In the genomic region with DNA sequence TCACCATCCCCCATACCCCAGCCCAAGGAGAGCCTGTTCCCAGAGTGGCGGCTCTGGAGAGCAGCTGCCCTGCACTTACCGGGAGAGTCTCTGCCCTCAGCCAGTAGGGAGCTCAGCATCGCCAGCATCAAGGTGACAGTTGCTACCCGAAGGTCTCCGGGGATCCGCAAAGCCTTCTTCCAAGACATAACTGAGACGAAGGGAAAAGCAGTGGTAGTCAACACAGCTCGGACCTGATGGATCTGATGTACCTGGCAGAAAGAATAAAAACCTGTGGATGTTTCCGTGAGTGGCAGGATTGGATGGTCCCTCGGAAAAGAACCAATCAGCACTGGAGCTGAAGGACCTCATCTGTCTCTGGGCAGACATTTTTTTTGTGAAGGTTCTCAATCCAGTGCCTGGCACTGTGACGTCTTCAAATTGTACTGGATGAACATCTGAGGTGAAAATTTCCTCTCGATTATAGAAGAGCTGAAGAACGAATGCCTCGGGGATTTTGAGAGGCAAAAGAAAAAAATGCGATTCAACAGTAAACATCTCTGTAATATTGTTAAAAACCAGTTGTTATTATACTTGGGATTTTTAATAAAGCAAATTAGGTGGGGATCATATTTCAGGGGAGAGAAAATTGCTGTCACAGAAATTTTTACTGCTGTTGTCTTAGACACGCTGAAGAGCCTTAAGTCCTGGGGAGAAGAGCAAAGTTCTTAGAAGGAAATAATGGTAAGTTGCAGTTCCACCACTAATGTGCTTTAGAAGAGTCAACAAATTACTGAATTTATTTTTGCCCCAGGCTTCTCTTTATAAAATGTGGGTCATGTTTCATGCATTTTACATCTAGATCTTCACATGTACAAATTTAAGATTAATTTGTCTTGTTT, we compare ENCODE assay signal across 8 cellular contexts. TPM values are rescaled to one million over a fixed set of nuclear protein-coding genes. Genes with fewer than 3 reads are reported as not detected.
DNase-seq lines count a peak whose midpoint lies in the region; ATAC-seq and TF ChIP-seq lines count a peak whose summit lies in the region.

HLA-DQB1 (minus strand) TSS at position 238 of the 881 bp plus-strand sequence; CDS start at position 188, 50 bp downstream.

- H3K9ac ChIP-seq in HCT116 (ENCODE audit: low read length): peak within 1 kb of the TSS; percentile 23; the same call in 1 of the 2 replicates
- H3K9ac ChIP-seq in trophoblast cell (ENCODE audit: low read length): no peak within 1 kb of the TSS

- WGBS in trophoblast cell (ENCODE audit: extremely low coverage, insufficient coverage, insufficient read length): no CpG with 5 or more reads among the region's 16 CpGs

- no peak within 1 kb of the TSS for H3K27ac ChIP-seq in HCT116 (ENCODE audit: low read depth, low read length)
- H3K27ac ChIP-seq in trophoblast cell (ENCODE audit: low read depth, low read length): no peak within 1 kb of the TSS

- H3K36me3 ChIP-seq in HCT116 (ENCODE audit: control insufficient read depth in 1 of 2, insufficient read depth in 2 of 2, low read length in 2 of 2) (no peaks in the 10 kb centered on the region), trophoblast cell (ENCODE audit: control insufficient read depth in 1 of 2, insufficient read depth in 2 of 2, low read length in 2 of 2) (no peaks in the 10 kb centered on the region)

- no peaks in the 10 kb centered on the region for H3K4me1 ChIP-seq in HCT116 (ENCODE audit: control insufficient read depth in 1 of 2, insufficient read depth in 2 of 2, low read length in 2 of 2)
- no peaks in the 10 kb centered on the region for H3K4me1 ChIP-seq in trophoblast cell (ENCODE audit: control insufficient read depth in 1 of 2, insufficient read depth in 2 of 2, low read length in 2 of 2)

- peaks cover 33% of the 10 kb centered on the region for H3K27me3 Mint-ChIP-seq in activated T-cell treated with anti-CD3 and anti-CD28 coated beads, Interleukin-2, amount 50 U/mL, for 24 hours

- no peaks in the 10 kb centered on the region for H3K79me1 ChIP-seq in trophoblast cell (ENCODE audit: low read length)

- no peak within 1 kb of the TSS for H2AK5ac ChIP-seq in trophoblast cell (ENCODE audit: low read length)

- H2BK12ac ChIP-seq in trophoblast cell (ENCODE audit: low read length): no peak within 1 kb of the TSS

- H2AFZ ChIP-seq in HCT116 (ENCODE audit: low read depth, low read length, poor library complexity, severe bottlenecking) (no peak within 1 kb of the TSS), trophoblast cell (ENCODE audit: insufficient read depth, low read length, poor library complexity) (no peak within 1 kb of the TSS)

- H3K27ac Mint-ChIP-seq in activated T-cell treated with anti-CD3 and anti-CD28 coated beads, Interleukin-2, amount 50 U/mL, for 24 hours: peak within 1 kb of the TSS; percentile 67

- H2BK120ac ChIP-seq in trophoblast cell (ENCODE audit: insufficient read depth, low read length, poor library complexity): no peak within 1 kb of the TSS

- H3K4me1 Mint-ChIP-seq in activated T-cell treated with anti-CD3 and anti-CD28 coated beads, Interleukin-2, amount 50 U/mL, for 24 hours (ENCODE audit: low read depth): peaks cover 52% of the 10 kb centered on the region

- no peak within 1 kb of the TSS for H3K18ac ChIP-seq in trophoblast cell (ENCODE audit: low read length)

- POLR2A ChIA-PET in HCT116 (lab: Charles Lee): no interaction called here

- H3K36me3 Mint-ChIP-seq in activated T-cell treated with anti-CD3 and anti-CD28 coated beads, Interleukin-2, amount 50 U/mL, for 24 hours (ENCODE audit: low read depth): no peaks in the 10 kb centered on the region

- RAD21 ChIA-PET in HCT116 (lab: Charles Lee; ENCODE audit: low non-redundant PET in 1 of 2, low total read pairs in 2 of 2, uncharacterized antibody in 2 of 2, unreplicated experiment in 2 of 2): no interaction called here

- BruUV-seq in HCT116 (replicated peaks; lab: Mats Ljungman, UMichigan): no TSS peak

- H3K4me3 ChIP-seq in HCT116 (replicated peaks in 1 of 2; ENCODE audit: low read depth in 1 of 2, low read length in 2 of 2) (peak within 1 kb of the TSS; percentile 37 to 52), trophoblast cell (ENCODE audit: low read depth, low read length) (no peak within 1 kb of the TSS)

- no peak for TF ChIP-seq CTCF in HCT116 (IDR thresholded peaks at IDR 0.05 in 2 of 3, conservative IDR thresholded peaks at IDR 0.05 in 1 of 3; ENCODE audit: borderline replicate concordance in 1 of 3, insufficient read depth in 1 of 3, low read depth in 2 of 3, low read length in 2 of 3)

- peak; percentile 99 for ATAC-seq in HCT116

- no peaks in the 10 kb centered on the region for H4K20me1 ChIP-seq in HCT116 (ENCODE audit: insufficient read depth)

- H2BK5ac ChIP-seq in trophoblast cell (ENCODE audit: low read depth, low read length, poor library complexity): no peak within 1 kb of the TSS

- H3K79me2 ChIP-seq in HCT116 (ENCODE audit: insufficient read depth, low read length): no peaks in the 10 kb centered on the region
- no peaks in the 10 kb centered on the region for H3K79me2 ChIP-seq in trophoblast cell (ENCODE audit: control insufficient read depth, insufficient read depth, low read length, poor library complexity)

- no peak within 1 kb of the TSS for H3K14ac ChIP-seq in trophoblast cell (ENCODE audit: low read length)

- H3K9me3 ChIP-seq in HCT116 (ENCODE audit: control insufficient read depth in 1 of 2, insufficient read depth in 1 of 2, low read depth in 1 of 2, low read length in 2 of 2) (no peaks in the 10 kb centered on the region), trophoblast cell (ENCODE audit: insufficient read depth, low read depth, low read length) (no peaks in the 10 kb centered on the region)

- H3K4me3 Mint-ChIP-seq in activated T-cell treated with anti-CD3 and anti-CD28 coated beads, Interleukin-2, amount 50 U/mL, for 24 hours: peak within 1 kb of the TSS; percentile 78

- no peak within 1 kb of the TSS for H4K8ac ChIP-seq in trophoblast cell (ENCODE audit: low read depth, low read length)

- H4K91ac ChIP-seq in trophoblast cell (ENCODE audit: low read depth, low read length): no peak within 1 kb of the TSS

- peak within 1 kb of the TSS; percentile 71 for H3K4me2 ChIP-seq in HCT116 (ENCODE audit: low read length)
- H3K4me2 ChIP-seq in trophoblast cell (ENCODE audit: low read length): peak within 1 kb of the TSS; percentile 27

- TF ChIP-seq RAD21 in HCT116 (IDR thresholded peaks at IDR 0.05; ENCODE audit: low read depth): no peak

- no peak within 1 kb of the TSS for H3K4ac ChIP-seq in trophoblast cell (ENCODE audit: low read depth, low read length)

- no peaks in the 10 kb centered on the region for H3K9me3 Mint-ChIP-seq in activated T-cell treated with anti-CD3 and anti-CD28 coated beads, Interleukin-2, amount 50 U/mL, for 24 hours

- TF ChIP-seq POLR2A in HCT116 (IDR thresholded peaks at IDR 0.05; ENCODE audit: borderline replicate concordance, extremely low read depth, insufficient read depth, insufficient read length): no peak

- H3K27me3 ChIP-seq in HCT116 (ENCODE audit: insufficient read depth, low read length) (no peaks in the 10 kb centered on the region), trophoblast cell (ENCODE audit: insufficient read depth, low read length) (no peaks in the 10 kb centered on the region)

- CTCF ChIA-PET in HCT116 (lab: Charles Lee): interaction anchor here (0.6 kb wide), 1 partner anchor 1086 kb away, joined by 3 read pairs; no protein-coding TSS in a partner anchor

- H3K23ac ChIP-seq in trophoblast cell (ENCODE audit: low read length): no peak within 1 kb of the TSS

- H4K12ac ChIP-seq in trophoblast cell (ENCODE audit: low read depth, low read length): no peak within 1 kb of the TSS

- no peaks in the 10 kb centered on the region for H3K9me2 ChIP-seq in HCT116 (ENCODE audit: insufficient read depth)

- intact Hi-C loops in HCT116 (cut with micrococcal nuclease): no loop called here

- DNase-seq in NCI-H2029 (lab: John Stamatoyannopoulos, UW): peak; percentile 10
- DNase-seq in NCI-H2029 treated with DMSO at 0.1 percent for 48 hours (lab: John Stamatoyannopoulos, UW): no peak
- peak; percentile 75 for DNase-seq in HCT116 (ENCODE audit: low read depth, low spot score)
- peak; percentile 13 to 62 for DNase-seq in NCI-H1930 (lab: John Stamatoyannopoulos, UW)
- DNase-seq in activated T-cell treated with anti-CD3 and anti-CD28 coated beads, Interleukin-2, amount 50 U/mL, for 24 hours: peak; percentile 63
- DNase-seq in germinal center (ENCODE audit: low spot score): peak; percentile 89
- peak; percentile 18 to 52 for DNase-seq in trophoblast cell
- DNase-seq in NCI-H2081 treated with DMSO at 0.1 percent for 48 hours (lab: John Stamatoyannopoulos, UW): no peak

TF ChIP-seq in HCT116, 20 proteins besides CTCF, POLR2A, EP300 and RAD21:
- TF ChIP-seq POLR2AphosphoS5 (IDR thresholded peaks at IDR 0.05; ENCODE audit: low read depth, low read length): no peak
- TF ChIP-seq CEBPB (IDR thresholded peaks at IDR 0.05; ENCODE audit: low read depth): no peak
- TF ChIP-seq SRF (IDR thresholded peaks at IDR 0.05; ENCODE audit: low read depth): no peak
- no peak for TF ChIP-seq ELF1 (IDR thresholded peaks at IDR 0.05; ENCODE audit: borderline replicate concordance, low read depth)
- TF ChIP-seq EZH2 (IDR thresholded peaks at IDR 0.05): no peak
- TF ChIP-seq ZFX (IDR thresholded peaks at IDR 0.05): no peak
- no peak for TF ChIP-seq ZNF274 (IDR thresholded peaks at IDR 0.05; ENCODE audit: low read depth, low read length)

RNA-seq across cellular contexts. Expression of gene HLA-DQB1, which starts in this region (rescaled TPM):
- total RNA-seq in HCT116 (2021; ENCODE audit: unreplicated experiment): 2.1 TPM
- polyA plus RNA-seq in HCT116 (2012): 3.4 and 4.7 TPM in 2 replicates
- polyA plus RNA-seq in trophoblast cell (2013): 0.14 and 0.15 TPM in 2 replicates

Comparison
In these comparisons a context has a peak if more than half of its experiments do, and no peak if none do; other contexts are left out.
1. DNase-seq: peak in NCI-H2029 (single experiment), HCT116 (single experiment), NCI-H1930 (2 of 2), activated T-cell treated with anti-CD3 and anti-CD28 coated beads, Interleukin-2, amount 50 U/mL, for 24 hours (single experiment), germinal center (single experiment) and trophoblast cell (2 of 2); none in NCI-H2029 treated with DMSO at 0.1 percent for 48 hours (single experiment) and NCI-H2081 treated with DMSO at 0.1 percent for 48 hours (single experiment).